Comparison of ENCODE assay signal across 1 cellular context in the genomic region with DNA sequence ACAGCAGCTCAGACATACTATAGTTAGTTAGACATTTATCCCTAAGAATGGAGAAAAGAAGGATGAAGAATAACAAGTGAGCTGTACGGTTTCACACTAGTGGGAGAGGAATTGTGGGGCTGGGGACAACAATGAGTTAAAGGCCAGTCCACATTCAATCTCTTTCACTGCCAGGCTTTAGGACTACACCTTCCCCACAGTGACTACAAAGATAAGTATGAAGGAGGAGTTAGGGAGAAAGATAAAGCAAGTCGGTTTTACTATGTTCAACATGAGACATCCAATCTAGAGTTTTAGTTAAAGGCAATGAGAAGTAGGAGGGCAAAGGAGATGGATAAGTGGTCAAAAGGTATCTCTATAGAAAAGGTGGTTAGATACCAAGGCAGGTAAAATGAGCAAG.
TF ChIP-seq lines count a peak whose summit lies in the region.

No MANE protein-coding gene starts in this region.

TF ChIP-seq in GM23338, 12 proteins besides CTCF, POLR2A, EP300 and RAD21 (continued from another document):
- TF ChIP-seq ZNF462 (CRISPR knock-in tag; IDR thresholded peaks at IDR 0.05) (no peak), EZH2phosphoT487 (IDR thresholded peaks at IDR 0.05; ENCODE audit: unreplicated experiment) (no peak), EZH2 (IDR thresholded peaks at IDR 0.05; ENCODE audit: low read depth, unreplicated experiment) (no peak), POLR2AphosphoS5 (IDR thresholded peaks at IDR 0.05; ENCODE audit: low read depth) (no peak), REST (IDR thresholded peaks at IDR 0.05; ENCODE audit: unreplicated experiment) (no peak), NANOG (IDR thresholded peaks at IDR 0.05; ENCODE audit: borderline replicate concordance) (no peak), JUNB (IDR thresholded peaks at IDR 0.05; ENCODE audit: unreplicated experiment) (no peak), ZNF331 (CRISPR knock-in tag; IDR thresholded peaks at IDR 0.05; ENCODE audit: low read depth) (no peak)
